34 cellular contexts compared by ENCODE assay signal in genomic region chr22:39681038-39681861, GRCh38.
"Had no signal": no experiment of that assay in that cellular context is flagged by ENCODE, and none has a peak within 500 bp of the region (broad histone marks: within the 10 kb centered on the region; RNA-seq: fewer than 3 reads in every experiment).

No MANE protein-coding gene starts in this region.

- ATAC-seq: activated CD4-positive, CD25-positive, alpha-beta regulatory T cell treated with anti-CD3 and anti-CD28 coated beads, Interleukin-2, amount 50 U/mL, for 24 hours; activated CD8-positive, alpha-beta T cell treated with anti-CD3 and anti-CD28 coated beads for 36 hours; activated T-cell treated with anti-CD3 and anti-CD28 coated beads, Interleukin-2, amount 50 U/mL, for 4 hours; activated T-helper 17 cell treated with anti-CD3 and anti-CD28 coated beads, Interleukin-2, amount 50 U/mL, for 72 hours; effector memory CD8-positive, alpha-beta T cell; foreskin keratinocyte; gastrocnemius medialis; T-helper 17 cell had no signal

- FAIRE-seq: astrocyte, colon had no signal

- H3K27me3 Mint-ChIP-seq: activated T-helper 17 cell treated with anti-CD3 and anti-CD28 coated beads, Interleukin-2, amount 50 U/mL, for 72 hours; T-helper 17 cell had no signal

- H3K4me1 ChIP-seq: foreskin keratinocyte, gastrocnemius medialis had no signal

- H3K27ac ChIP-seq: brain microvascular endothelial cell, esophagus muscularis mucosa, foreskin keratinocyte, gastrocnemius medialis, WERI-Rb-1 had no signal

- H3K9me3 Mint-ChIP-seq: activated B cell treated with CpG ODN at 0.5 μM for 24 hours; activated CD8-positive, alpha-beta T cell treated with anti-CD3 and anti-CD28 coated beads for 36 hours; activated T-cell treated with anti-CD3 and anti-CD28 coated beads, Interleukin-2, amount 50 U/mL, for 4 hours; activated T-helper 17 cell treated with anti-CD3 and anti-CD28 coated beads, Interleukin-2, amount 50 U/mL, for 72 hours; central memory CD8-positive, alpha-beta T cell; effector memory CD8-positive, alpha-beta T cell; T-helper 2 cell treated with Interferon-gamma antibody and Interleukin-4, amounts not matched to agents 5 μg/mL and 100 μg/mL, for 36 hours had no signal

- H3K36me3 Mint-ChIP-seq: activated naive CD8-positive, alpha-beta T cell had no signal

- H3K4me1 Mint-ChIP-seq: activated T-helper 17 cell treated with anti-CD3 and anti-CD28 coated beads, Interleukin-2, amount 50 U/mL, for 72 hours had no signal

- H3K36me3 ChIP-seq: brain microvascular endothelial cell, esophagus muscularis mucosa, gastrocnemius medialis, WERI-Rb-1 had no signal

- H3K4me3 Mint-ChIP-seq: activated B cell treated with CpG ODN at 0.5 μM for 24 hours; activated CD8-positive, alpha-beta T cell treated with anti-CD3 and anti-CD28 coated beads for 36 hours; activated naive CD8-positive, alpha-beta T cell; activated T-cell treated with anti-CD3 and anti-CD28 coated beads, Interleukin-2, amount 50 U/mL, for 4 hours; activated T-helper 17 cell treated with anti-CD3 and anti-CD28 coated beads, Interleukin-2, amount 50 U/mL, for 72 hours; central memory CD8-positive, alpha-beta T cell; effector memory CD8-positive, alpha-beta T cell; T-helper 17 cell; T-helper 2 cell treated with Interferon-gamma antibody and Interleukin-4, amounts not matched to agents 5 μg/mL and 100 μg/mL, for 36 hours had no signal

- DNase-seq: activated B cell treated with CpG ODN at 0.5 μM for 24 hours; activated CD4-positive, alpha-beta T cell treated with anti-CD3 and anti-CD28 coated beads for 48 hours; activated CD4-positive, alpha-beta T cell treated with anti-CD3 and anti-CD28 coated beads, Interleukin-2, amount 50 U/mL, for 1 hour; activated CD4-positive, alpha-beta T cell treated with anti-CD3 and anti-CD28 coated beads, Interleukin-2, amount 50 U/mL, for 48 hours; activated CD8-positive, alpha-beta memory T cell treated with anti-CD3 and anti-CD28 coated beads for 24 hours; activated CD8-positive, alpha-beta T cell treated with anti-CD3 and anti-CD28 coated beads for 36 hours; activated effector memory CD4-positive, alpha-beta T cell treated with Interleukin-2 at 50 U/mL for 16 hours; activated gamma-delta T cell treated with Interleukin-2 at 50 U/mL for 16 hours; activated naive CD4-positive, alpha-beta T cell treated with anti-CD3 and anti-CD28 coated beads, Interleukin-2, amount 50 U/mL, for 16 hours; activated naive CD4-positive, alpha-beta T cell treated with Interleukin-2 at 50 U/mL for 16 hours; activated T-cell treated with anti-CD3 and anti-CD28 coated beads, Interleukin-2, amount 50 U/mL, for 4 hours; amniotic stem cell; anterior cingulate cortex; brain microvascular endothelial cell; cortex of kidney; dermis blood vessel endothelial cell; effector CD4-positive, alpha-beta T cell; effector memory CD8-positive, alpha-beta T cell; erythroblast; foreskin keratinocyte; gastrocnemius medialis; glutamatergic neuron; T-helper 1 cell; T-helper 17 cell; T1000; WERI-Rb-1 had no signal

- H3K4me3 ChIP-seq: esophagus muscularis mucosa, gastrocnemius medialis had no signal

- H3K27ac Mint-ChIP-seq: activated B cell treated with CpG ODN at 0.5 μM for 24 hours; activated CD8-positive, alpha-beta T cell treated with anti-CD3 and anti-CD28 coated beads for 36 hours; activated naive CD8-positive, alpha-beta T cell; activated T-helper 17 cell treated with anti-CD3 and anti-CD28 coated beads, Interleukin-2, amount 50 U/mL, for 72 hours; T-helper 17 cell; T-helper 2 cell treated with Interferon-gamma antibody and Interleukin-4, amounts not matched to agents 5 μg/mL and 100 μg/mL, for 36 hours had no signal

- H3K9me3 ChIP-seq: esophagus muscularis mucosa, gastrocnemius medialis had no signal
